Comparison of ENCODE assay signal across 8 cellular contexts in genomic region chr5:71447218-71447808, GRCh38. TPM values are rescaled to one million over a fixed set of nuclear protein-coding genes. Genes with fewer than 3 reads are reported as not detected.
DNase-seq lines count a peak whose midpoint lies in the region; ATAC-seq, FAIRE-seq and TF ChIP-seq lines count a peak whose summit lies in the region.
"Not testable (repeated sequence)": the region's sequence is repeated elsewhere in the genome, so short reads cannot be mapped to it uniquely, and the experiment has no call there.

No MANE protein-coding gene starts in this region.

- not testable (repeated sequence) for H3K27ac Mint-ChIP-seq in CD8-positive, alpha-beta T cell; activated B cell treated with CpG ODN at 0.5 μM for 24 hours

- not testable (repeated sequence) for H3K4me3 Mint-ChIP-seq in CD8-positive, alpha-beta T cell
- peak overlapping the region; percentile 41 for H3K4me3 Mint-ChIP-seq in activated B cell treated with CpG ODN at 0.5 μM for 24 hours

- not testable (repeated sequence) for H3K36me3 Mint-ChIP-seq in CD8-positive, alpha-beta T cell; activated B cell treated with CpG ODN at 0.5 μM for 24 hours (ENCODE audit: low read depth)

- H3K4me1 Mint-ChIP-seq in CD8-positive, alpha-beta T cell (ENCODE audit: low read depth): peaks cover 13% of the 10 kb centered on the region
- H3K4me1 Mint-ChIP-seq in activated B cell treated with CpG ODN at 0.5 μM for 24 hours: not testable (repeated sequence)

- not testable (repeated sequence) for H3K27ac ChIP-seq in CD8-positive, alpha-beta T cell (ENCODE audit: low read depth, low read length)

- H3K9me3 Mint-ChIP-seq in CD8-positive, alpha-beta T cell; activated B cell treated with CpG ODN at 0.5 μM for 24 hours: not testable (repeated sequence)

- not testable (repeated sequence) for H3K4me1 ChIP-seq in CD8-positive, alpha-beta T cell (ENCODE audit: insufficient read depth, low read length)

- not testable (repeated sequence) for H3K36me3 ChIP-seq in CD8-positive, alpha-beta T cell (ENCODE audit: insufficient read depth, low read length); bronchial epithelial cell (ENCODE audit: control insufficient read depth, insufficient read depth, low read length)

- H3K4me3 ChIP-seq in CD8-positive, alpha-beta T cell (ENCODE audit: low read depth, low read length); bronchial epithelial cell (ENCODE audit: low read depth, low read length): not testable (repeated sequence)

- peaks cover 26% of the 10 kb centered on the region for H3K27me3 Mint-ChIP-seq in CD8-positive, alpha-beta T cell (ENCODE audit: low read depth)
- H3K27me3 Mint-ChIP-seq in activated B cell treated with CpG ODN at 0.5 μM for 24 hours: peaks cover 20% of the 10 kb centered on the region

- intact Hi-C loops in CD8-positive, alpha-beta T cell (cut with DNase I, micrococcal nuclease): loop anchor here in 1 of 2 experiments (1.0 kb wide), 1 partner anchor 9 kb away; no protein-coding TSS in a partner anchor
- intact Hi-C loops in activated B cell treated with CpG ODN at 0.5 μM for 24 hours (cut with micrococcal nuclease): not testable (repeated sequence)

- not testable (repeated sequence) for TF ChIP-seq CTCF in CD8-positive, alpha-beta T cell (IDR thresholded peaks at IDR 0.05); activated B cell treated with CpG ODN at 0.5 μM for 24 hours (IDR thresholded peaks at IDR 0.05)
- peak; percentile 39 for TF ChIP-seq CTCF in bronchial epithelial cell (IDR thresholded peaks at IDR 0.05; ENCODE audit: insufficient read depth, low read length, severe bottlenecking)

- CTCF ChIA-PET in CD8-positive, alpha-beta T cell (lab: Charles Lee); activated B cell treated with CpG ODN at 0.5 μM for 24 hours (lab: Charles Lee): not testable (repeated sequence)

- POLR2A ChIA-PET in CD8-positive, alpha-beta T cell (lab: Charles Lee); activated B cell treated with CpG ODN at 0.5 μM for 24 hours (lab: Charles Lee): not testable (repeated sequence)

- peak in 6 of 7 experiments; percentile 18 to 62 (median 46) for DNase-seq in CD8-positive, alpha-beta T cell
- DNase-seq in NCI-H460 (ENCODE audit: extremely low read depth, low read depth) (peak; percentile 30), bronchial epithelial cell (ENCODE audit: low read depth) (peak; percentile 38), kidney glomerular epithelial cell (lab: John Stamatoyannopoulos, UW) (peak; percentile 2)
- not testable (repeated sequence) for DNase-seq in activated B cell treated with CpG ODN at 0.5 μM for 24 hours
- DNase-seq in stimulated activated CD4-positive, alpha-beta T cell treated with anti-CD3 and anti-CD28 coated beads, Interleukin-4, amount 100 ng/mL, for 24 hours: peak; percentile 46

- not testable (repeated sequence) for H3K9me3 ChIP-seq in CD8-positive, alpha-beta T cell (ENCODE audit: low read length)

- peak; percentile 97 for ATAC-seq in CD8-positive, alpha-beta T cell
- ATAC-seq in GM19452 (IDR thresholded peaks at IDR 0.05; ENCODE audit: unreplicated experiment) (peak; percentile 89), HG03432 (IDR thresholded peaks at IDR 0.05; ENCODE audit: unreplicated experiment) (peak; percentile 91), activated B cell treated with CpG ODN at 0.5 μM for 24 hours (ENCODE audit: low read depth) (peak; percentile 97)

- not testable (repeated sequence) for H3K27me3 ChIP-seq in CD8-positive, alpha-beta T cell (ENCODE audit: insufficient read depth, low read length); bronchial epithelial cell (ENCODE audit: control insufficient read depth, insufficient read depth, low read length)

- FAIRE-seq in bronchial epithelial cell (lab: Jason Lieb, UNC): not testable (repeated sequence)

RNA-seq across cellular contexts. Expression of gene BDP1, which starts 8.1 kb away (rescaled TPM):
- 10 to 100 TPM; 29.6 to 33.2 TPM for total RNA-seq in CD8-positive, alpha-beta T cell
- 32.5 and 37.4 TPM in 2 replicates for total RNA-seq in NCI-H460 (2014; rRNA removed; shearing (Covaris generic))
- 23.6 and 37.6 TPM in 2 replicates for polyA plus RNA-seq in NCI-H460 (2014; cell fraction: nucleus; rRNA removed)
- total RNA-seq in activated B cell treated with CpG ODN at 0.5 μM for 24 hours (46.2 and 50.4 TPM in 2 replicates), bronchial epithelial cell (17.1 and 19.5 TPM in 2 replicates)
